In genomic region chr12:6038160-6038559, GRCh38 we compare ENCODE assay signal across 8 cellular contexts.
DNase-seq lines count a peak whose midpoint lies in the region; ATAC-seq, FAIRE-seq and TF ChIP-seq lines count a peak whose summit lies in the region.

No MANE protein-coding gene starts in this region.

- no peaks in the 10 kb centered on the region for H3K27me3 ChIP-seq in pancreas

- H3K9me3 ChIP-seq in pancreas = no peaks in the 10 kb centered on the region

- H3K27ac ChIP-seq in pancreas = no peak overlapping the region

- H3K4me3 ChIP-seq in fibroblast of the aortic adventitia (ENCODE audit: low read depth, low read length) (no peak overlapping the region), pancreas (no peak overlapping the region)

- DNase-seq in NCI-H345 treated with DMSO at 0.1 percent for 48 hours (lab: John Stamatoyannopoulos, UW; ENCODE audit: unreplicated experiment) = peak; percentile 56
- peak; percentile 11 for DNase-seq in activated CD4-positive, alpha-beta T cell treated with anti-CD3 and anti-CD28 coated beads, Interleukin-2, amount 50 U/mL, for 1 hour
- peak; percentile 70 for DNase-seq in fibroblast of the aortic adventitia (ENCODE audit: low read depth)
- DNase-seq in pancreas = peak in 2 of 6 donors; percentile 39 to 51

- intact Hi-C loops in pancreas (cut with DNase I) = no loop called here

- H3K36me3 ChIP-seq in pancreas = no peaks in the 10 kb centered on the region

- no peaks in the 10 kb centered on the region for H3K4me1 ChIP-seq in pancreas

- ATAC-seq in HG02642 (IDR thresholded peaks at IDR 0.05; ENCODE audit: poor library complexity, unreplicated experiment) = peak; percentile 58
- ATAC-seq in pancreas = peak; percentile 59 to 88 (median 82)
- no peak for ATAC-seq in GM21423 (IDR thresholded peaks at IDR 0.05; ENCODE audit: unreplicated experiment)
- ATAC-seq in GM18873 (IDR thresholded peaks at IDR 0.05; ENCODE audit: low FRiP score, unreplicated experiment) = no peak

- FAIRE-seq in G401.6 (lab: Jason Lieb, UNC) (peak; percentile 57), pancreas (lab: Jason Lieb, UNC) (no peak)

- 31 to 37% methylated on average over 8 of the region's 8 CpGs for WGBS in pancreas, 2 donors

- peak; percentile 74 for TF ChIP-seq CTCF in fibroblast of the aortic adventitia (IDR thresholded peaks at IDR 0.05; ENCODE audit: insufficient read depth, low read length)
- TF ChIP-seq CTCF in pancreas (IDR thresholded peaks at IDR 0.05) = peak; percentile 33 to 55 (median 47)

Comparison
In these comparisons a context has a peak if more than half of its experiments do, and no peak if none do; other contexts are left out.
1. ATAC-seq: peak in HG02642 (single experiment) and pancreas (4 of 4); none in GM21423 (single experiment) and GM18873 (single experiment).